1 cellular context compared by ENCODE assay signal in the genomic region with DNA sequence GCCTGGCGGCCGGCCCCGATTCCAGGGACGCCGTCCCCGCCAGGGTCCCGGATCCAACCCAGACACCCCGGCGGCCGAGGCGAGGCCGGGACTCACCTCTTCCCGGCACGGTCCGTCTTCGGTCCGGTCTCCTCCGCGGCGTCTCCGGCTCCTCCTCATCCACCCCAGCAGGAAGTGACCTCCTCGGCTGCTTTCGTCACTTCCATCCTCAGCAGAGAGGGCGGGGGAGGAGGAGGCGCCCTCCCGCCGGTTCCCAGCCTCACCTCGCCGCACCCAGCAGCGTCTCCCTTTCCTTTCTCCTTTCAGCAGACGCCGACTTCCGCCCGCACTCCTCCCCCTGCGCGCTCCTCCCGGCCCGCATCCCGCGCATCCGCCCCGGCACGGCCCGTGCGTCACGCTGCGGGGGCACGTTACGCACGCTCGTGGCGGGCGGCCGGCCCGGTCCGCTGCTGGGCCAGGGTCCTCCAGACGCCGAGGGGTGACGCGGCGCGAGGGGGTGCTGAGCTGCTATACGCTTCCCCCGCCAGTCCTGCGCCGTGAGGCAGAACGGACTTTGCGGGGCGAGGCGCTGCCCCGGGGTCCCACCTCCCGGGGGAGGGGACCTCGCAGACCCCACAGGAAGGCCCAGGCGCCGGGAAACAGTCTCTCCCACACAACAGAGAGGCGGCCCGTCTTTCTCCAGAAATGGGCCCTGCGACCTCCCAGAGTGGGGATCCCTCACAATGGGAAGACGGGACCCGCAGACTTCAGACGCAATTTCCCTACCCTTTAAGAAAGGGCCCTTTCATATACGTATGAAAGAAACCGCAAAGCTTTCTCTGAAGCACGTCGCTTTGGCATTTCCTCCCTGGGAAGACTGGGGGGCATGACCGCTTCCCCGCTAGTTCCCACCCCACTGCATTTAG.
TF ChIP-seq lines count a peak whose summit lies in the region.

A gene (minus strand): TSS at position 176 of the 905 bp plus-strand sequence. CDS start 2,043 bp downstream, outside the sequence.

TF ChIP-seq in GM12878, 131 proteins besides CTCF, POLR2A, EP300 and RAD21 (continued from another document and continues in another):
- TF ChIP-seq, protein P1, sequence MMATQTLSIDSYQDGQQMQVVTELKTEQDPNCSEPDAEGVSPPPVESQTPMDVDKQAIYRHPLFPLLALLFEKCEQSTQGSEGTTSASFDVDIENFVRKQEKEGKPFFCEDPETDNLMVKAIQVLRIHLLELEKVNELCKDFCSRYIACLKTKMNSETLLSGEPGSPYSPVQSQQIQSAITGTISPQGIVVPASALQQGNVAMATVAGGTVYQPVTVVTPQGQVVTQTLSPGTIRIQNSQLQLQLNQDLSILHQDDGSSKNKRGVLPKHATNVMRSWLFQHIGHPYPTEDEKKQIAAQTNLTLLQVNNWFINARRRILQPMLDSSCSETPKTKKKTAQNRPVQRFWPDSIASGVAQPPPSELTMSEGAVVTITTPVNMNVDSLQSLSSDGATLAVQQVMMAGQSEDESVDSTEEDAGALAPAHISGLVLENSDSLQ (IDR thresholded peaks at IDR 0.05): peak; percentile 12; the same call in 1 of the 2 replicates
- TF ChIP-seq MYC (IDR thresholded peaks at IDR 0.05; ENCODE audit: insufficient read depth, insufficient read length, insufficient replicate concordance, low read length, severe bottlenecking) (peak; percentile 27), BACH1 (IDR thresholded peaks at IDR 0.05; ENCODE audit: borderline replicate concordance) (0 out of 2 replicates have a peak, but pooled peaks have one; percentile 67), SMAD5 (IDR thresholded peaks at IDR 0.05; ENCODE audit: low read depth) (peak; percentile 77; the same call in 1 of the 2 replicates), SMAD1 (IDR thresholded peaks at IDR 0.05; ENCODE audit: low read depth, partially characterized antibody) (no peak), CREB1 (IDR thresholded peaks at IDR 0.05; ENCODE audit: low read depth) (peak; percentile 93), YY1 (IDR thresholded peaks at IDR 0.05; ENCODE audit: low read depth, low read length) (no peak), TARDBP (IDR thresholded peaks at IDR 0.05; ENCODE audit: borderline replicate concordance) (0 out of 2 replicates have a peak, but pooled peaks have one; percentile 25), NR2C1 (IDR thresholded peaks at IDR 0.05) (peak; percentile 59; the same call in 1 of the 2 replicates), LARP7 (IDR thresholded peaks at IDR 0.05) (peak; percentile 93), CBFB (IDR thresholded peaks at IDR 0.05; ENCODE audit: low read depth) (peak; percentile 65; the same call in 1 of the 2 replicates), MEF2B (IDR thresholded peaks at IDR 0.05; ENCODE audit: partially characterized antibody, poor library complexity, severe bottlenecking) (peak; percentile 62), TCF12 (IDR thresholded peaks at IDR 0.05; ENCODE audit: low read depth, low read length) (peak; percentile 2; the same call in 1 of the 2 replicates), RBBP5 (conservative IDR thresholded peaks at IDR 0.05) (no peak), BCL11A (IDR thresholded peaks at IDR 0.05; ENCODE audit: low read depth, low read length) (no peak), ZNF274 (IDR thresholded peaks at IDR 0.05; ENCODE audit: insufficient read depth, insufficient read length) (no peak), NFIC (IDR thresholded peaks at IDR 0.05; ENCODE audit: low read depth, low read length) (no peak), KLF5 (IDR thresholded peaks at IDR 0.05; ENCODE audit: partially characterized antibody) (peak; percentile 73), SMARCA5 (IDR thresholded peaks at IDR 0.05) (peak; percentile 85), IKZF1 (conservative IDR thresholded peaks at IDR 0.05) (peak; percentile 95), ESRRA (IDR thresholded peaks at IDR 0.05; ENCODE audit: low read length) (no peak), ZSCAN29 (IDR thresholded peaks at IDR 0.05) (0 out of 2 replicates have a peak, but pooled peaks have one; percentile 18), MTA3 (IDR thresholded peaks at IDR 0.05; ENCODE audit: borderline replicate concordance, low read length) (no peak), EED (IDR thresholded peaks at IDR 0.05; ENCODE audit: low read depth) (peak; percentile 68; the same call in 1 of the 2 replicates), SIN3A (IDR thresholded peaks at IDR 0.05; ENCODE audit: low read depth, low read length) (0 out of 2 replicates have a peak, but pooled peaks have one; percentile 22), MEF2A (IDR thresholded peaks at IDR 0.05; ENCODE audit: insufficient read depth, low read depth, low read length) (no peak), GATAD2B (conservative IDR thresholded peaks at IDR 0.05; ENCODE audit: low read depth) (peak; percentile 97), TAF1 (IDR thresholded peaks at IDR 0.05; ENCODE audit: borderline replicate concordance, low read depth, low read length) (0 out of 2 replicates have a peak, but pooled peaks have one; percentile 21), HDAC2 (IDR thresholded peaks at IDR 0.05) (no peak), RELA (IDR thresholded peaks at IDR 0.05; ENCODE audit: borderline replicate concordance, partially characterized antibody) (peak; percentile 54), RUNX3 (IDR thresholded peaks at IDR 0.05; ENCODE audit: low read length) (peak; percentile 80), HDAC6 (IDR thresholded peaks at IDR 0.05; ENCODE audit: unreplicated experiment) (peak; percentile 53), ETV6 (conservative IDR thresholded peaks at IDR 0.05 in 1 of 2, IDR thresholded peaks at IDR 0.05 in 1 of 2; ENCODE audit: borderline replicate concordance in 1 of 2, low read depth in 1 of 2) (0 out of 4 replicates have a peak, but pooled peaks of 1 of the 2 experiments have one; percentile 9), FOS (IDR thresholded peaks at IDR 0.05; ENCODE audit: borderline replicate concordance, extremely low read depth, insufficient read length) (no peak), JUNB (IDR thresholded peaks at IDR 0.05) (no peak)
- TF ChIP-seq, protein P2, sequence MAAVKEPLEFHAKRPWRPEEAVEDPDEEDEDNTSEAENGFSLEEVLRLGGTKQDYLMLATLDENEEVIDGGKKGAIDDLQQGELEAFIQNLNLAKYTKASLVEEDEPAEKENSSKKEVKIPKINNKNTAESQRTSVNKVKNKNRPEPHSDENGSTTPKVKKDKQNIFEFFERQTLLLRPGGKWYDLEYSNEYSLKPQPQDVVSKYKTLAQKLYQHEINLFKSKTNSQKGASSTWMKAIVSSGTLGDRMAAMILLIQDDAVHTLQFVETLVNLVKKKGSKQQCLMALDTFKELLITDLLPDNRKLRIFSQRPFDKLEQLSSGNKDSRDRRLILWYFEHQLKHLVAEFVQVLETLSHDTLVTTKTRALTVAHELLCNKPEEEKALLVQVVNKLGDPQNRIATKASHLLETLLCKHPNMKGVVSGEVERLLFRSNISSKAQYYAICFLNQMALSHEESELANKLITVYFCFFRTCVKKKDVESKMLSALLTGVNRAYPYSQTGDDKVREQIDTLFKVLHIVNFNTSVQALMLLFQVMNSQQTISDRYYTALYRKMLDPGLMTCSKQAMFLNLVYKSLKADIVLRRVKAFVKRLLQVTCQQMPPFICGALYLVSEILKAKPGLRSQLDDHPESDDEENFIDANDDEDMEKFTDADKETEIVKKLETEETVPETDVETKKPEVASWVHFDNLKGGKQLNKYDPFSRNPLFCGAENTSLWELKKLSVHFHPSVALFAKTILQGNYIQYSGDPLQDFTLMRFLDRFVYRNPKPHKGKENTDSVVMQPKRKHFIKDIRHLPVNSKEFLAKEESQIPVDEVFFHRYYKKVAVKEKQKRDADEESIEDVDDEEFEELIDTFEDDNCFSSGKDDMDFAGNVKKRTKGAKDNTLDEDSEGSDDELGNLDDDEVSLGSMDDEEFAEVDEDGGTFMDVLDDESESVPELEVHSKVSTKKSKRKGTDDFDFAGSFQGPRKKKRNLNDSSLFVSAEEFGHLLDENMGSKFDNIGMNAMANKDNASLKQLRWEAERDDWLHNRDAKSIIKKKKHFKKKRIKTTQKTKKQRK (IDR thresholded peaks at IDR 0.05; ENCODE audit: low read depth, low read length): no peak
- TF ChIP-seq, protein P3, sequence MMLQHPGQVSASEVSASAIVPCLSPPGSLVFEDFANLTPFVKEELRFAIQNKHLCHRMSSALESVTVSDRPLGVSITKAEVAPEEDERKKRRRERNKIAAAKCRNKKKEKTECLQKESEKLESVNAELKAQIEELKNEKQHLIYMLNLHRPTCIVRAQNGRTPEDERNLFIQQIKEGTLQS (IDR thresholded peaks at IDR 0.05; ENCODE audit: borderline replicate concordance, extremely low read depth, low read depth, low read length): no peak
- TF ChIP-seq, protein P4, sequence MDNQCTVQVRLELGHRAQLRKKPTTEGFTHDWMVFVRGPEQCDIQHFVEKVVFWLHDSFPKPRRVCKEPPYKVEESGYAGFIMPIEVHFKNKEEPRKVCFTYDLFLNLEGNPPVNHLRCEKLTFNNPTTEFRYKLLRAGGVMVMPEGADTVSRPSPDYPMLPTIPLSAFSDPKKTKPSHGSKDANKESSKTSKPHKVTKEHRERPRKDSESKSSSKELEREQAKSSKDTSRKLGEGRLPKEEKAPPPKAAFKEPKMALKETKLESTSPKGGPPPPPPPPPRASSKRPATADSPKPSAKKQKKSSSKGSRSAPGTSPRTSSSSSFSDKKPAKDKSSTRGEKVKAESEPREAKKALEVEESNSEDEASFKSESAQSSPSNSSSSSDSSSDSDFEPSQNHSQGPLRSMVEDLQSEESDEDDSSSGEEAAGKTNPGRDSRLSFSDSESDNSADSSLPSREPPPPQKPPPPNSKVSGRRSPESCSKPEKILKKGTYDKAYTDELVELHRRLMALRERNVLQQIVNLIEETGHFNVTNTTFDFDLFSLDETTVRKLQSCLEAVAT (IDR thresholded peaks at IDR 0.05): peak; percentile 46; the same call in 1 of the 2 replicates
- TF ChIP-seq, protein P5, sequence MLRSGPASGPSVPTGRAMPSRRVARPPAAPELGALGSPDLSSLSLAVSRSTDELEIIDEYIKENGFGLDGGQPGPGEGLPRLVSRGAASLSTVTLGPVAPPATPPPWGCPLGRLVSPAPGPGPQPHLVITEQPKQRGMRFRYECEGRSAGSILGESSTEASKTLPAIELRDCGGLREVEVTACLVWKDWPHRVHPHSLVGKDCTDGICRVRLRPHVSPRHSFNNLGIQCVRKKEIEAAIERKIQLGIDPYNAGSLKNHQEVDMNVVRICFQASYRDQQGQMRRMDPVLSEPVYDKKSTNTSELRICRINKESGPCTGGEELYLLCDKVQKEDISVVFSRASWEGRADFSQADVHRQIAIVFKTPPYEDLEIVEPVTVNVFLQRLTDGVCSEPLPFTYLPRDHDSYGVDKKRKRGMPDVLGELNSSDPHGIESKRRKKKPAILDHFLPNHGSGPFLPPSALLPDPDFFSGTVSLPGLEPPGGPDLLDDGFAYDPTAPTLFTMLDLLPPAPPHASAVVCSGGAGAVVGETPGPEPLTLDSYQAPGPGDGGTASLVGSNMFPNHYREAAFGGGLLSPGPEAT (IDR thresholded peaks at IDR 0.05; ENCODE audit: low read depth): peak; percentile 31; the same call in 1 of the 2 replicates
- TF ChIP-seq, protein P6, sequence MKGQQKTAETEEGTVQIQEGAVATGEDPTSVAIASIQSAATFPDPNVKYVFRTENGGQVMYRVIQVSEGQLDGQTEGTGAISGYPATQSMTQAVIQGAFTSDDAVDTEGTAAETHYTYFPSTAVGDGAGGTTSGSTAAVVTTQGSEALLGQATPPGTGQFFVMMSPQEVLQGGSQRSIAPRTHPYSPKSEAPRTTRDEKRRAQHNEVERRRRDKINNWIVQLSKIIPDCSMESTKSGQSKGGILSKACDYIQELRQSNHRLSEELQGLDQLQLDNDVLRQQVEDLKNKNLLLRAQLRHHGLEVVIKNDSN (IDR thresholded peaks at IDR 0.05; ENCODE audit: borderline replicate concordance, extremely low read length, insufficient read depth, low read depth, low read length): no peak
- TF ChIP-seq, protein P7, sequence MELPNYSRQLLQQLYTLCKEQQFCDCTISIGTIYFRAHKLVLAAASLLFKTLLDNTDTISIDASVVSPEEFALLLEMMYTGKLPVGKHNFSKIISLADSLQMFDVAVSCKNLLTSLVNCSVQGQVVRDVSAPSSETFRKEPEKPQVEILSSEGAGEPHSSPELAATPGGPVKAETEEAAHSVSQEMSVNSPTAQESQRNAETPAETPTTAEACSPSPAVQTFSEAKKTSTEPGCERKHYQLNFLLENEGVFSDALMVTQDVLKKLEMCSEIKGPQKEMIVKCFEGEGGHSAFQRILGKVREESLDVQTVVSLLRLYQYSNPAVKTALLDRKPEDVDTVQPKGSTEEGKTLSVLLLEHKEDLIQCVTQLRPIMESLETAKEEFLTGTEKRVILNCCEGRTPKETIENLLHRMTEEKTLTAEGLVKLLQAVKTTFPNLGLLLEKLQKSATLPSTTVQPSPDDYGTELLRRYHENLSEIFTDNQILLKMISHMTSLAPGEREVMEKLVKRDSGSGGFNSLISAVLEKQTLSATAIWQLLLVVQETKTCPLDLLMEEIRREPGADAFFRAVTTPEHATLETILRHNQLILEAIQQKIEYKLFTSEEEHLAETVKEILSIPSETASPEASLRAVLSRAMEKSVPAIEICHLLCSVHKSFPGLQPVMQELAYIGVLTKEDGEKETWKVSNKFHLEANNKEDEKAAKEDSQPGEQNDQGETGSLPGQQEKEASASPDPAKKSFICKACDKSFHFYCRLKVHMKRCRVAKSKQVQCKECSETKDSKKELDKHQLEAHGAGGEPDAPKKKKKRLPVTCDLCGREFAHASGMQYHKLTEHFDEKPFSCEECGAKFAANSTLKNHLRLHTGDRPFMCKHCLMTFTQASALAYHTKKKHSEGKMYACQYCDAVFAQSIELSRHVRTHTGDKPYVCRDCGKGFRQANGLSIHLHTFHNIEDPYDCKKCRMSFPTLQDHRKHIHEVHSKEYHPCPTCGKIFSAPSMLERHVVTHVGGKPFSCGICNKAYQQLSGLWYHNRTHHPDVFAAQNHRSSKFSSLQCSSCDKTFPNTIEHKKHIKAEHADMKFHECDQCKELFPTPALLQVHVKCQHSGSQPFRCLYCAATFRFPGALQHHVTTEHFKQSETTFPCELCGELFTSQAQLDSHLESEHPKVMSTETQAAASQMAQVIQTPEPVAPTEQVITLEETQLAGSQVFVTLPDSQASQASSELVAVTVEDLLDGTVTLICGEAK (IDR thresholded peaks at IDR 0.05; ENCODE audit: borderline replicate concordance): peak; percentile 83
- TF ChIP-seq, protein P8, sequence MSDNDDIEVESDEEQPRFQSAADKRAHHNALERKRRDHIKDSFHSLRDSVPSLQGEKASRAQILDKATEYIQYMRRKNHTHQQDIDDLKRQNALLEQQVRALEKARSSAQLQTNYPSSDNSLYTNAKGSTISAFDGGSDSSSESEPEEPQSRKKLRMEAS (IDR thresholded peaks at IDR 0.05; ENCODE audit: low read depth, low read length): no peak
- TF ChIP-seq, protein P9, sequence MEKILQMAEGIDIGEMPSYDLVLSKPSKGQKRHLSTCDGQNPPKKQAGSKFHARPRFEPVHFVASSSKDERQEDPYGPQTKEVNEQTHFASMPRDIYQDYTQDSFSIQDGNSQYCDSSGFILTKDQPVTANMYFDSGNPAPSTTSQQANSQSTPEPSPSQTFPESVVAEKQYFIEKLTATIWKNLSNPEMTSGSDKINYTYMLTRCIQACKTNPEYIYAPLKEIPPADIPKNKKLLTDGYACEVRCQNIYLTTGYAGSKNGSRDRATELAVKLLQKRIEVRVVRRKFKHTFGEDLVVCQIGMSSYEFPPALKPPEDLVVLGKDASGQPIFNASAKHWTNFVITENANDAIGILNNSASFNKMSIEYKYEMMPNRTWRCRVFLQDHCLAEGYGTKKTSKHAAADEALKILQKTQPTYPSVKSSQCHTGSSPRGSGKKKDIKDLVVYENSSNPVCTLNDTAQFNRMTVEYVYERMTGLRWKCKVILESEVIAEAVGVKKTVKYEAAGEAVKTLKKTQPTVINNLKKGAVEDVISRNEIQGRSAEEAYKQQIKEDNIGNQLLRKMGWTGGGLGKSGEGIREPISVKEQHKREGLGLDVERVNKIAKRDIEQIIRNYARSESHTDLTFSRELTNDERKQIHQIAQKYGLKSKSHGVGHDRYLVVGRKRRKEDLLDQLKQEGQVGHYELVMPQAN (conservative IDR thresholded peaks at IDR 0.05): peak; percentile 55; the same call in 1 of the 2 replicates
